ENCODE assay signal across 8 cellular contexts in genomic region chr17:80101946-80102706, GRCh38. TPM values are rescaled to one million over a fixed set of nuclear protein-coding genes. Genes with fewer than 3 reads are reported as not detected.
DNase-seq lines count a peak whose midpoint lies in the region; ATAC-seq and TF ChIP-seq lines count a peak whose summit lies in the region.

No MANE protein-coding gene starts in this region.

- TF ChIP-seq CTCF in fibroblast of the aortic adventitia (IDR thresholded peaks at IDR 0.05; ENCODE audit: insufficient read depth, low read length) (no peak), nephron progenitor cell (IDR thresholded peaks at IDR 0.05) (no peak)

- ATAC-seq in GM19397 (IDR thresholded peaks at IDR 0.05; ENCODE audit: unreplicated experiment): peak; percentile 3
- ATAC-seq in GM21825 (IDR thresholded peaks at IDR 0.05; ENCODE audit: unreplicated experiment): no peak

- peak overlapping the region; percentile 76 for H3K27ac Mint-ChIP-seq in activated CD4-positive, alpha-beta memory T cell treated with anti-CD3 and anti-CD28 coated beads, Interleukin-2, amount 10 ng/mL, durations not matched to agents 7 days and 5 days
- H3K27ac Mint-ChIP-seq in nephron progenitor cell: peak overlapping the region; percentile 28

- peak; percentile 41 for DNase-seq in AG20443 (ENCODE audit: low spot score)
- DNase-seq in MG63: no peak
- DNase-seq in activated CD4-positive, alpha-beta memory T cell treated with anti-CD3 and anti-CD28 coated beads, Interleukin-2, amount 10 ng/mL, durations not matched to agents 7 days and 5 days: no peak
- peak; percentile 19 for DNase-seq in fibroblast of the aortic adventitia (ENCODE audit: low read depth)
- peak; percentile 35 for DNase-seq in nephron progenitor cell
- no peak for DNase-seq in middle frontal gyrus (ENCODE audit: extremely low spot score, low spot score)

- POLR2A ChIA-PET in activated CD4-positive, alpha-beta memory T cell treated with anti-CD3 and anti-CD28 coated beads, Interleukin-2, amount 10 ng/mL, durations not matched to agents 7 days and 5 days (lab: Charles Lee): interaction anchor here (1.0 to 1.8 kb wide), 15 partner anchors 10 to 710 kb away, joined by 3 to 19 read pairs (median 4); partner anchors contain the start of gene CBX8

- H3K4me3 ChIP-seq in MG63: peak overlapping the region; percentile 71
- H3K4me3 ChIP-seq in fibroblast of the aortic adventitia (ENCODE audit: low read depth, low read length): peak overlapping the region; percentile 98

- peak overlapping the region; percentile 81 for H3K4me3 Mint-ChIP-seq in activated CD4-positive, alpha-beta memory T cell treated with anti-CD3 and anti-CD28 coated beads, Interleukin-2, amount 10 ng/mL, durations not matched to agents 7 days and 5 days
- peak overlapping the region; percentile 91 for H3K4me3 Mint-ChIP-seq in nephron progenitor cell

- CTCF ChIA-PET in activated CD4-positive, alpha-beta memory T cell treated with anti-CD3 and anti-CD28 coated beads, Interleukin-2, amount 10 ng/mL, durations not matched to agents 7 days and 5 days (lab: Charles Lee): interaction anchor here (0.6 to 2.5 kb wide), 66 partner anchors 8 to 1002 kb away, joined by 3 to 26 read pairs (median 4); partner anchors contain the start of genes EIF4A3, ENDOV and RNF213

- no peaks in the 10 kb centered on the region for H3K9me3 Mint-ChIP-seq in activated CD4-positive, alpha-beta memory T cell treated with anti-CD3 and anti-CD28 coated beads, Interleukin-2, amount 10 ng/mL, durations not matched to agents 7 days and 5 days
- no peaks in the 10 kb centered on the region for H3K9me3 Mint-ChIP-seq in nephron progenitor cell

- no peaks in the 10 kb centered on the region for H3K36me3 Mint-ChIP-seq in activated CD4-positive, alpha-beta memory T cell treated with anti-CD3 and anti-CD28 coated beads, Interleukin-2, amount 10 ng/mL, durations not matched to agents 7 days and 5 days (ENCODE audit: low read depth)
- no peaks in the 10 kb centered on the region for H3K36me3 Mint-ChIP-seq in nephron progenitor cell (ENCODE audit: low read depth)

- peaks cover 3% of the 10 kb centered on the region for H3K27me3 Mint-ChIP-seq in activated CD4-positive, alpha-beta memory T cell treated with anti-CD3 and anti-CD28 coated beads, Interleukin-2, amount 10 ng/mL, durations not matched to agents 7 days and 5 days
- peaks cover 15% of the 10 kb centered on the region for H3K27me3 Mint-ChIP-seq in nephron progenitor cell (ENCODE audit: low read depth, poor library complexity)

- H3K9me3 ChIP-seq in MG63: no peaks in the 10 kb centered on the region

- no peaks in the 10 kb centered on the region for H3K36me3 ChIP-seq in MG63

- peaks cover 29% of the 10 kb centered on the region for H3K4me1 Mint-ChIP-seq in activated CD4-positive, alpha-beta memory T cell treated with anti-CD3 and anti-CD28 coated beads, Interleukin-2, amount 10 ng/mL, durations not matched to agents 7 days and 5 days
- H3K4me1 Mint-ChIP-seq in nephron progenitor cell: peaks cover 74% of the 10 kb centered on the region

- no peaks in the 10 kb centered on the region for H3K27me3 ChIP-seq in MG63

RNA-seq across cellular contexts. Expression of gene GAA, which starts 0.7 kb away (rescaled TPM):
- 22.0 and 23.6 TPM in 2 replicates for total RNA-seq in MG63 (2014; rRNA removed; shearing (Covaris generic); ENCODE audit: low replicate concordance)
- total RNA-seq in activated CD4-positive, alpha-beta memory T cell treated with anti-CD3 and anti-CD28 coated beads, Interleukin-2, amount 10 ng/mL, durations not matched to agents 7 days and 5 days: 10 to 100 TPM; 16.0 to 18.7 TPM
- 66.6 and 75.1 TPM in 2 replicates for total RNA-seq in fibroblast of the aortic adventitia (ENCODE audit: low replicate concordance)

RNA-seq across cellular contexts. Expression of gene EIF4A3, which starts 44.8 kb away (rescaled TPM):
- total RNA-seq in MG63 (2014; rRNA removed; shearing (Covaris generic); ENCODE audit: low replicate concordance): 215 and 235 TPM in 2 replicates
- 100 to 1,000 TPM; 109 to 115 TPM for total RNA-seq in activated CD4-positive, alpha-beta memory T cell treated with anti-CD3 and anti-CD28 coated beads, Interleukin-2, amount 10 ng/mL, durations not matched to agents 7 days and 5 days
- 85.9 and 127 TPM in 2 replicates for total RNA-seq in fibroblast of the aortic adventitia (ENCODE audit: low replicate concordance)

Comparison
In these comparisons a context has a peak if more than half of its experiments do, and no peak if none do; other contexts are left out.
1. DNase-seq: peak in AG20443 (single experiment), fibroblast of the aortic adventitia (single experiment) and nephron progenitor cell (single experiment); none in MG63 (single experiment), activated CD4-positive, alpha-beta memory T cell treated with anti-CD3 and anti-CD28 coated beads, Interleukin-2, amount 10 ng/mL, durations not matched to agents 7 days and 5 days (single experiment) and middle frontal gyrus (single experiment).